ENCODE assay signal across 8 cellular contexts in genomic region chr17:44217738-44218343, GRCh38. TPM values are rescaled to one million over a fixed set of nuclear protein-coding genes. Genes with fewer than 3 reads are reported as not detected.
DNase-seq lines count a peak whose midpoint lies in the region; ATAC-seq and TF ChIP-seq lines count a peak whose summit lies in the region.

No MANE protein-coding gene starts in this region.

- peaks cover 8% of the 10 kb centered on the region for H3K4me1 ChIP-seq in neural progenitor cell

- CTCF ChIA-PET in CD4-positive, alpha-beta T cell (lab: Charles Lee): interaction anchor here (0.8 to 2.5 kb wide), 11 partner anchors 8 to 132 kb away, joined by 3 to 30 read pairs (median 7); partner anchors contain the start of genes GRN, HDAC5, SLC25A39 and TMUB2

- no peak for ATAC-seq in CD4-positive, alpha-beta T cell (ENCODE audit: poor library complexity)
- ATAC-seq in GM21786 (IDR thresholded peaks at IDR 0.05; ENCODE audit: unreplicated experiment) (no peak), HG02588 (IDR thresholded peaks at IDR 0.05; ENCODE audit: unreplicated experiment) (no peak)

- H3F3A ChIP-seq in neural progenitor cell (ENCODE audit: low read depth): peaks cover 36% of the 10 kb centered on the region

- H3K9me3 Mint-ChIP-seq in CD4-positive, alpha-beta T cell: no peaks in the 10 kb centered on the region
- H3K9me3 Mint-ChIP-seq in neural progenitor cell: no peaks in the 10 kb centered on the region

- peaks cover 48% of the 10 kb centered on the region for H4K20me1 ChIP-seq in neural progenitor cell (ENCODE audit: low read depth)

- peak overlapping the region; percentile 86 for H3K27ac Mint-ChIP-seq in CD4-positive, alpha-beta T cell
- peak overlapping the region; percentile 44 for H3K27ac Mint-ChIP-seq in neural progenitor cell

- peak overlapping the region; percentile 62 for H3K27ac ChIP-seq in CD4-positive, alpha-beta T cell (ENCODE audit: low read depth, low read length)
- peak overlapping the region; percentile 71 to 100 (median 99) for H3K27ac ChIP-seq in dorsolateral prefrontal cortex
- no peak overlapping the region for H3K27ac ChIP-seq in neural progenitor cell

- H3K9ac ChIP-seq in neural progenitor cell: no peak overlapping the region

- H2AFZ ChIP-seq in neural progenitor cell (replicated peaks): no peak overlapping the region

- POLR2A ChIA-PET in CD4-positive, alpha-beta T cell (lab: Charles Lee): interaction anchor here (0.6 to 10.5 kb wide), 13 partner anchors 7 to 137 kb away, joined by 3 to 181 read pairs (median 35); partner anchors contain the start of genes ATXN7L3, HDAC5, RUNDC3A and SLC25A39

- peaks cover 62% of the 10 kb centered on the region for H3K4me1 Mint-ChIP-seq in CD4-positive, alpha-beta T cell (ENCODE audit: low read depth)
- peaks cover 27% of the 10 kb centered on the region for H3K4me1 Mint-ChIP-seq in neural progenitor cell

- no peaks in the 10 kb centered on the region for H3K27me3 ChIP-seq in CD4-positive, alpha-beta T cell (ENCODE audit: control insufficient read depth, insufficient read depth, low read length)
- H3K27me3 ChIP-seq in MG63 (no peaks in the 10 kb centered on the region), dorsolateral prefrontal cortex (no peaks in the 10 kb centered on the region), neural progenitor cell (no peaks in the 10 kb centered on the region)

- H3K4me3 Mint-ChIP-seq in CD4-positive, alpha-beta T cell: peak overlapping the region; percentile 84
- peak overlapping the region; percentile 88 for H3K4me3 Mint-ChIP-seq in neural progenitor cell

- DNase-seq in CD4-positive, alpha-beta T cell: no peak
- DNase-seq in MG63: no peak
- no peak for DNase-seq in dorsolateral prefrontal cortex
- no peak for DNase-seq in neural progenitor cell (ENCODE audit: low spot score)
- no peak for DNase-seq in iPS-NIHi7 (ENCODE audit: extremely low spot score)
- DNase-seq in GM19238 (ENCODE audit: insufficient read length, low spot score): no peak

- H3K4me3 ChIP-seq in MG63: peak overlapping the region; percentile 90
- peak overlapping the region; percentile 46 to 95 (median 88) for H3K4me3 ChIP-seq in dorsolateral prefrontal cortex
- peak overlapping the region; percentile 86 for H3K4me3 ChIP-seq in neural progenitor cell

- H3K79me2 ChIP-seq in neural progenitor cell (ENCODE audit: low read depth): peaks cover 72% of the 10 kb centered on the region

- H3K36me3 ChIP-seq in MG63 (peaks cover 54% of the 10 kb centered on the region), neural progenitor cell (no peaks in the 10 kb centered on the region)

- no peaks in the 10 kb centered on the region for H3K9me3 ChIP-seq in CD4-positive, alpha-beta T cell (ENCODE audit: control insufficient read depth, low read length)
- H3K9me3 ChIP-seq in MG63 (no peaks in the 10 kb centered on the region), neural progenitor cell (ENCODE audit: low read depth) (no peaks in the 10 kb centered on the region)

- intact Hi-C loops in CD4-positive, alpha-beta T cell (cut with DNase I, micrococcal nuclease): loop anchor here (1.0 to 2.0 kb wide), 2 partner anchors 8 to 19 kb away; partner anchors contain the start of gene ATXN7L3 (in 1 of the 2)
- intact Hi-C loops in dorsolateral prefrontal cortex (cut with DNase I): loop anchor here in 1 of 2 donors (1.0 to 2.0 kb wide), 2 partner anchors 17 to 106 kb away; partner anchors contain the start of gene SLC25A39

- H3K36me3 Mint-ChIP-seq in CD4-positive, alpha-beta T cell (ENCODE audit: low read depth): peaks cover 72% of the 10 kb centered on the region
- H3K36me3 Mint-ChIP-seq in neural progenitor cell: peaks cover 12% of the 10 kb centered on the region

- no peaks in the 10 kb centered on the region for H3K27me3 Mint-ChIP-seq in CD4-positive, alpha-beta T cell
- H3K27me3 Mint-ChIP-seq in neural progenitor cell (ENCODE audit: insufficient read depth, low read depth): peaks cover 12% of the 10 kb centered on the region

- no peak for TF ChIP-seq CTCF in CD4-positive, alpha-beta T cell (IDR thresholded peaks at IDR 0.05)
- no peak for TF ChIP-seq CTCF in dorsolateral prefrontal cortex (IDR thresholded peaks at IDR 0.05 in 54 of 56, conservative IDR thresholded peaks at IDR 0.05 in 2 of 56; ENCODE audit: low read depth in 1 of 56, partially characterized antibody in 56 of 56)
- no peak for TF ChIP-seq CTCF in neural progenitor cell (IDR thresholded peaks at IDR 0.05)

- H3K4me2 ChIP-seq in neural progenitor cell: peak overlapping the region; percentile 88

RNA-seq across cellular contexts. Expression of gene UBTF, which starts 1.6 kb away (rescaled TPM):
- total RNA-seq in CD4-positive, alpha-beta T cell: 100 to 1,000 TPM; 148 to 158 TPM
- 51.2 and 64.2 TPM in 2 replicates for total RNA-seq in MG63 (2014; rRNA removed; shearing (Covaris generic); ENCODE audit: low replicate concordance)
- total RNA-seq in dorsolateral prefrontal cortex (10 to 100 TPM; 56.2 to 94.1 (median 72.5) TPM), neural progenitor cell (ENCODE audit: low replicate concordance) (23.7 and 32.9 TPM in 2 replicates)

RNA-seq across cellular contexts. Expression of gene ATXN7L3, which starts 18.2 kb away (rescaled TPM):
- total RNA-seq in CD4-positive, alpha-beta T cell: 10 to 100 TPM; 85.2 to 99.2 TPM
- total RNA-seq in MG63 (2014; rRNA removed; shearing (Covaris generic); ENCODE audit: low replicate concordance): 37.0 and 53.2 TPM in 2 replicates
- 100 to 1,000 TPM in 119 of 120 experiments, 10 to 100 TPM in 1; 95.4 to 294 (median 207) TPM for total RNA-seq in dorsolateral prefrontal cortex
- total RNA-seq in neural progenitor cell (ENCODE audit: low replicate concordance): 38.9 and 73.6 TPM in 2 replicates

RNA-seq across cellular contexts. Expression of gene TMUB2, which starts 31.1 kb away (rescaled TPM):
- total RNA-seq in CD4-positive, alpha-beta T cell: 10 to 100 TPM; 33.3 to 34.8 TPM
- total RNA-seq in MG63 (2014; rRNA removed; shearing (Covaris generic); ENCODE audit: low replicate concordance): 18.5 and 39.9 TPM in 2 replicates
- 10 to 100 TPM; 25.4 to 51.8 (median 37.8) TPM for total RNA-seq in dorsolateral prefrontal cortex
- total RNA-seq in neural progenitor cell (ENCODE audit: low replicate concordance): 16.6 and 26.3 TPM in 2 replicates

RNA-seq across cellular contexts. Expression of gene ASB16, which starts 47.3 kb away (rescaled TPM):
- under 1 TPM in 1 of 2 experiments, not detected in 1; 0.11 TPM for total RNA-seq in CD4-positive, alpha-beta T cell
- total RNA-seq in MG63 (2014; rRNA removed; shearing (Covaris generic); ENCODE audit: low replicate concordance): not detected in 2 replicates
- total RNA-seq in dorsolateral prefrontal cortex (1 to 10 TPM in 26 of 120 experiments, under 1 TPM in 78, not detected in 16; 0.23 to 3.2 (median 0.64) TPM), neural progenitor cell (ENCODE audit: low replicate concordance) (not detected in 2 replicates)

RNA-seq across cellular contexts. Expression of gene SLC4A1, which starts 50.1 kb away (rescaled TPM):
- not detected for total RNA-seq in CD4-positive, alpha-beta T cell
- total RNA-seq in MG63 (2014; rRNA removed; shearing (Covaris generic); ENCODE audit: low replicate concordance): not detected in 2 replicates
- total RNA-seq in dorsolateral prefrontal cortex (1 to 10 TPM in 33 of 120 experiments, under 1 TPM in 62, not detected in 25; 0.08 to 6.2 (median 0.68) TPM), neural progenitor cell (ENCODE audit: low replicate concordance) (not detected in 2 replicates)
